Comparison of ENCODE assay signal across 8 cellular contexts in the genomic region with DNA sequence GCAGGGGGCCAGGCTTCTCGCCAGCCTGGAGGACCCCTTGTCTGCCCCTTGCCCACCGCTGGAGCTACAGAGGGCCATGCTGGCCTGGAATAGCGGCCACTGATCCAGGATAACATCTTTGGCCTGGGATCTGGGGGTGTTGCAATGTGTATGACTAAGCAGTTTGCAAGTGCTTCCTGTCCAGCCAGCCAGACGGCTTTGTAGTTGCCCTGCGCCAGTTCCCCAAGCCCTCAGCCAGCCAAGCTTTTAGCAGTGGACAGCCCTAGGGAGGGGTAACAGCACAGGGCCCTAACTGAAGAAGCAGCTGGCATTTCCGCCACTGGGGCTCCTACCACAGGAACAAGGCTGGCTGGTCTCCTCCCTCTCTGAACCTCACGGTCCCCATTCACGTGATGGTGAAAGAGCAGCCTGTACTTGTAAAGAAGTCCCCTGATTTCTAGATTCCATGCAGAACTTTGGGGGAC. TPM values are rescaled to one million over a fixed set of nuclear protein-coding genes. Genes with fewer than 3 reads are reported as not detected.
DNase-seq lines count a peak whose midpoint lies in the region; ATAC-seq and FAIRE-seq lines count a peak whose summit lies in the region.

No MANE protein-coding gene starts in this region.

- H3K27me3 ChIP-seq in small intestine (ENCODE audit: control insufficient read depth in 2 of 2, insufficient read depth in 2 of 2, low read length in 2 of 2) = no peaks in the 10 kb centered on the region

- DNase-seq in HS-5 (ENCODE audit: low read depth) (peak; percentile 85), UCSD-AML1 (lab: John Stamatoyannopoulos, UW; ENCODE audit: unreplicated experiment) (peak; percentile 42), Right ventricle myocardium inferior (ENCODE audit: missing footprints) (peak; percentile 95), sciatic nerve (ENCODE audit: low spot score) (peak; percentile 84), GDM1 (lab: John Stamatoyannopoulos, UW) (no peak), small intestine (no peak)
- no peak for DNase-seq in activated T-cell treated with anti-CD3 and anti-CD28 coated beads, Interleukin-2, amount 50 U/mL, for 72 hours

- H3K4me3 ChIP-seq in small intestine (ENCODE audit: low read depth in 1 of 2, low read length in 2 of 2) = no peak overlapping the region

- H3K36me3 ChIP-seq in small intestine (ENCODE audit: control insufficient read depth in 2 of 2, insufficient read depth in 2 of 2, low read length in 2 of 2) = peaks cover 24 to 42% of the 10 kb centered on the region in 2 donors

- no peaks in the 10 kb centered on the region for H3K4me1 Mint-ChIP-seq in activated T-cell treated with anti-CD3 and anti-CD28 coated beads, Interleukin-2, amount 50 U/mL, for 72 hours (ENCODE audit: low read depth)

- peak; percentile 96 for ATAC-seq in Right ventricle myocardium inferior
- peak; percentile 95 for ATAC-seq in sciatic nerve
- no peak for ATAC-seq in HG03571 (IDR thresholded peaks at IDR 0.05; ENCODE audit: unreplicated experiment)
- ATAC-seq in activated T-cell treated with anti-CD3 and anti-CD28 coated beads, Interleukin-2, amount 50 U/mL, for 72 hours (replicated peaks in 1 of 2) = no peak

- no peak overlapping the region for H3K27ac Mint-ChIP-seq in activated T-cell treated with anti-CD3 and anti-CD28 coated beads, Interleukin-2, amount 50 U/mL, for 72 hours

- intact Hi-C loops in Right ventricle myocardium inferior (cut with DNase I) = no loop called here
- intact Hi-C loops in sciatic nerve (cut with DNase I) = no loop called here

- H3K9me3 ChIP-seq in small intestine (ENCODE audit: control insufficient read depth, low read depth) = no peaks in the 10 kb centered on the region

- H3K36me3 Mint-ChIP-seq in activated T-cell treated with anti-CD3 and anti-CD28 coated beads, Interleukin-2, amount 50 U/mL, for 72 hours (ENCODE audit: insufficient read depth in 2 of 2) = peaks cover 0 to 7% of the 10 kb centered on the region in 2 donors

- no peak for FAIRE-seq in small intestine (lab: Jason Lieb, UNC)

- 67 to 86% (median 74%) methylated on average over 8 of the region's 8 CpGs for WGBS in small intestine, 3 donors

- H3K4me3 Mint-ChIP-seq in activated T-cell treated with anti-CD3 and anti-CD28 coated beads, Interleukin-2, amount 50 U/mL, for 72 hours = no peak overlapping the region

- H3K27ac ChIP-seq in small intestine (ENCODE audit: low read depth in 1 of 2, low read length in 1 of 2) = peak overlapping the region in 1 of 2 donors; percentile 33

- no peaks in the 10 kb centered on the region for H3K27me3 Mint-ChIP-seq in activated T-cell treated with anti-CD3 and anti-CD28 coated beads, Interleukin-2, amount 50 U/mL, for 72 hours (ENCODE audit: low read depth)

- H3K9me3 Mint-ChIP-seq in activated T-cell treated with anti-CD3 and anti-CD28 coated beads, Interleukin-2, amount 50 U/mL, for 72 hours = no peaks in the 10 kb centered on the region

- H3K4me1 ChIP-seq in small intestine (ENCODE audit: control insufficient read depth in 2 of 2, insufficient read depth in 1 of 2, low read depth in 1 of 2, low read length in 1 of 2) = no peaks in the 10 kb centered on the region

RNA-seq across cellular contexts. Expression of a gene that starts 32.1 kb away (rescaled TPM):
- 381 TPM for total RNA-seq in Right ventricle myocardium inferior
- total RNA-seq in sciatic nerve = 42.0 TPM
- 100 to 1,000 TPM; 257 to 564 (median 430) TPM for polyA plus RNA-seq in small intestine
- 10 to 100 TPM; 62.4 to 63.4 TPM for total RNA-seq in activated T-cell treated with anti-CD3 and anti-CD28 coated beads, Interleukin-2, amount 50 U/mL, for 72 hours

RNA-seq across cellular contexts. Expression of a gene that starts 32.4 kb away (rescaled TPM):
- total RNA-seq in Right ventricle myocardium inferior (21.7 TPM), sciatic nerve (23.6 TPM)
- 10 to 100 TPM; 17.1 to 36.5 (median 29.7) TPM for polyA plus RNA-seq in small intestine
- 10 to 100 TPM; 29.1 to 34.4 TPM for total RNA-seq in activated T-cell treated with anti-CD3 and anti-CD28 coated beads, Interleukin-2, amount 50 U/mL, for 72 hours

RNA-seq across cellular contexts. Expression of a gene that starts 38.8 kb away (rescaled TPM):
- total RNA-seq in Right ventricle myocardium inferior (33.8 TPM), sciatic nerve (47.1 TPM)
- 10 to 100 TPM; 38.3 to 80.1 (median 73.2) TPM for polyA plus RNA-seq in small intestine
- total RNA-seq in activated T-cell treated with anti-CD3 and anti-CD28 coated beads, Interleukin-2, amount 50 U/mL, for 72 hours = 10 to 100 TPM; 77.7 to 81.7 TPM

Comparison
In these comparisons a context has a peak if more than half of its experiments do, and no peak if none do; other contexts are left out.
1. DNase-seq: peak in HS-5 (single experiment), UCSD-AML1 (single experiment), Right ventricle myocardium inferior (single experiment) and sciatic nerve (single experiment); none in GDM1 (single experiment), small intestine (single experiment) and activated T-cell treated with anti-CD3 and anti-CD28 coated beads, Interleukin-2, amount 50 U/mL, for 72 hours (0 of 2).
2. ATAC-seq: peak in Right ventricle myocardium inferior (single experiment) and sciatic nerve (single experiment); none in HG03571 (single experiment) and activated T-cell treated with anti-CD3 and anti-CD28 coated beads, Interleukin-2, amount 50 U/mL, for 72 hours (0 of 2).